Comparison of ENCODE assay signal across 37 cellular contexts in the genomic region with DNA sequence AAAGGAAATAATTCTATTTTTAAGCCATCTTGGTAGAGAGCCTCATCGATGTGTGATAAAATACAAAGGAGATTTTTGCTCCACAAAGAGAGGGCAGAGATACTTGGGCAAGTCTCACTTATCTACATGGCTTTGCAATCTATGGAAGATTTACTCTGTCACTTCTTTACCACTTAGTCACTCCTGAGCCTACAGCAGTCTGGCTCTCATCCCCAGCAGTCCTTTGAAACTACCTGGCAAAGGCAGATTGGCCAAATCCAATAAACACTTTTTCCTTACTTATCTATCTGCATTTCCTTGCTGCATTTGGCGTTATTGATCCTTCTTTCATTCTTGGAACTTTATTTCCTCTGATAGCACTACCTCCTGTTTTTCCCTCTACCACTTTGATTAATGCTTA.
"Had no signal": no experiment of that assay in that cellular context is flagged by ENCODE, and none has a peak within 500 bp of the region (broad histone marks: within the 10 kb centered on the region; RNA-seq: fewer than 3 reads in every experiment).

No MANE protein-coding gene starts in this region.

- H3K27me3 ChIP-seq: adrenal gland, ascending aorta, breast epithelium, cardiac muscle cell, dorsolateral prefrontal cortex had no signal

- DNase-seq: activated B cell treated with CpG ODN at 0.5 μM for 24 hours; activated CD4-positive, alpha-beta memory T cell treated with anti-CD3 and anti-CD28 coated beads for 36 hours; activated CD4-positive, alpha-beta T cell treated with anti-CD3 and anti-CD28 coated beads for 36 hours; activated CD4-positive, alpha-beta T cell treated with anti-CD3 and anti-CD28 coated beads, Interleukin-2, amount 10 ng/mL, durations not matched to agents 24 days and 14 days; activated CD8-positive, alpha-beta memory T cell treated with anti-CD3 and anti-CD28 coated beads, Interleukin-2, amount 10 ng/mL, durations not matched to agents 7 days and 5 days; activated CD8-positive, alpha-beta memory T cell treated with anti-CD3 and anti-CD28 coated beads, Interleukin-2, amount 50 U/mL, for 4 hours; activated CD8-positive, alpha-beta T cell treated with anti-CD3 and anti-CD28 coated beads, Interleukin-2, amount 10 ng/mL, durations not matched to agents 7 days and 5 days; activated effector memory CD4-positive, alpha-beta T cell treated with anti-CD3 and anti-CD28 coated beads, Interleukin-2, amount 50 U/mL, for 16 hours; activated naive CD4-positive, alpha-beta T cell treated with anti-CD3 and anti-CD28 coated beads for 36 hours; activated naive CD8-positive, alpha-beta T cell treated with anti-CD3 and anti-CD28 coated beads for 36 hours; activated naive CD8-positive, alpha-beta T cell treated with anti-CD3 and anti-CD28 coated beads, Interleukin-2, amount 50 U/mL, for 24 hours; activated T-cell treated with anti-CD3 and anti-CD28 coated beads, Interleukin-2, amount 50 U/mL, for 1 hour; activated T-cell treated with anti-CD3 and anti-CD28 coated beads, Interleukin-2, amount 50 U/mL, for 48 hours; adrenal gland; amygdala; central memory CD4-positive, alpha-beta T cell; cerebellar nuclear complex; effector memory CD4-positive, alpha-beta T cell; endodermal cell; foreskin fibroblast; head of caudate nucleus; T-helper 17 cell; T1000 had no signal

- H3K36me3 ChIP-seq: adrenal gland, ascending aorta, breast epithelium, cardiac muscle cell, WERI-Rb-1 had no signal

- H3K4me3 ChIP-seq: adrenal gland, ascending aorta, breast epithelium, cardiac muscle cell, coronary artery, dorsolateral prefrontal cortex had no signal

- H3K4me1 ChIP-seq: adrenal gland, ascending aorta, breast epithelium had no signal

- H3K4me3 Mint-ChIP-seq: activated B cell treated with CpG ODN at 0.5 μM for 24 hours; activated CD4-positive, alpha-beta memory T cell treated with anti-CD3 and anti-CD28 coated beads for 36 hours; activated CD4-positive, alpha-beta T cell treated with anti-CD3 and anti-CD28 coated beads for 36 hours; activated CD4-positive, alpha-beta T cell treated with anti-CD3 and anti-CD28 coated beads, Interleukin-2, amount 10 ng/mL, durations not matched to agents 24 days and 14 days; activated CD8-positive, alpha-beta memory T cell treated with anti-CD3 and anti-CD28 coated beads, Interleukin-2, amount 10 ng/mL, durations not matched to agents 7 days and 5 days; activated CD8-positive, alpha-beta T cell treated with anti-CD3 and anti-CD28 coated beads, Interleukin-2, amount 10 ng/mL, durations not matched to agents 7 days and 5 days; activated naive CD4-positive, alpha-beta T cell treated with anti-CD3 and anti-CD28 coated beads for 36 hours; activated naive CD4-positive, alpha-beta T cell treated with anti-CD3 and anti-CD28 coated beads, Interleukin-2, amount 50 U/mL, for 24 hours; activated naive CD8-positive, alpha-beta T cell treated with anti-CD3 and anti-CD28 coated beads for 36 hours; activated naive CD8-positive, alpha-beta T cell treated with anti-CD3 and anti-CD28 coated beads, Interleukin-2, amount 50 U/mL, for 24 hours; activated T-helper 1 cell treated with anti-CD3 and anti-CD28 coated beads, Interleukin-12 subunit alpha, Interleukin-12 subunit beta, Interleukin-2, Interleukin-4 antibody, amounts not matched to agents 30 ng/mL and 10 ng/mL and 1 ng/mL, durations not matched to agents 14 hours and 24 hours and 36 hours; brain; dendritic cell treated with granulocyte-macrophage colony-stimulating factor and Interleukin-4, amounts not matched to agents 40 ng/mL and 50 ng/mL, for 4 days; endodermal cell; T-helper 17 cell; T-helper 2 cell treated with Interferon-gamma antibody and Interleukin-4, amounts not matched to agents 5 μg/mL and 100 μg/mL, for 36 hours had no signal

- H3K27ac ChIP-seq: adrenal gland, ascending aorta, breast epithelium, cardiac muscle cell, coronary artery, dorsolateral prefrontal cortex, WERI-Rb-1 had no signal

- H3K4me1 Mint-ChIP-seq: activated B cell treated with CpG ODN at 0.5 μM for 24 hours; activated CD4-positive, alpha-beta T cell treated with anti-CD3 and anti-CD28 coated beads for 36 hours; activated CD4-positive, alpha-beta T cell treated with anti-CD3 and anti-CD28 coated beads, Interleukin-2, amount 10 ng/mL, durations not matched to agents 24 days and 14 days; activated CD8-positive, alpha-beta memory T cell treated with anti-CD3 and anti-CD28 coated beads, Interleukin-2, amount 10 ng/mL, durations not matched to agents 7 days and 5 days; activated naive CD4-positive, alpha-beta T cell treated with anti-CD3 and anti-CD28 coated beads, Interleukin-2, amount 50 U/mL, for 24 hours; activated naive CD8-positive, alpha-beta T cell treated with anti-CD3 and anti-CD28 coated beads for 36 hours; activated naive CD8-positive, alpha-beta T cell treated with anti-CD3 and anti-CD28 coated beads, Interleukin-2, amount 50 U/mL, for 24 hours; T-helper 17 cell had no signal

- H3K27me3 Mint-ChIP-seq: activated B cell treated with CpG ODN at 0.5 μM for 24 hours; activated CD4-positive, alpha-beta memory T cell treated with anti-CD3 and anti-CD28 coated beads for 36 hours; activated CD4-positive, alpha-beta T cell treated with anti-CD3 and anti-CD28 coated beads for 36 hours; activated CD4-positive, alpha-beta T cell treated with anti-CD3 and anti-CD28 coated beads, Interleukin-2, amount 10 ng/mL, durations not matched to agents 24 days and 14 days; activated CD8-positive, alpha-beta memory T cell treated with anti-CD3 and anti-CD28 coated beads, Interleukin-2, amount 10 ng/mL, durations not matched to agents 7 days and 5 days; activated naive CD4-positive, alpha-beta T cell treated with anti-CD3 and anti-CD28 coated beads, Interleukin-2, amount 50 U/mL, for 24 hours; activated naive CD8-positive, alpha-beta T cell treated with anti-CD3 and anti-CD28 coated beads for 36 hours; activated naive CD8-positive, alpha-beta T cell treated with anti-CD3 and anti-CD28 coated beads, Interleukin-2, amount 50 U/mL, for 24 hours; brain; dendritic cell treated with granulocyte-macrophage colony-stimulating factor and Interleukin-4, amounts not matched to agents 40 ng/mL and 50 ng/mL, for 4 days; T-helper 17 cell had no signal

- H3K27ac Mint-ChIP-seq: activated B cell treated with CpG ODN at 0.5 μM for 24 hours; activated CD4-positive, alpha-beta memory T cell treated with anti-CD3 and anti-CD28 coated beads for 36 hours; activated CD4-positive, alpha-beta T cell treated with anti-CD3 and anti-CD28 coated beads for 36 hours; activated CD4-positive, alpha-beta T cell treated with anti-CD3 and anti-CD28 coated beads, Interleukin-2, amount 10 ng/mL, durations not matched to agents 24 days and 14 days; activated CD8-positive, alpha-beta memory T cell treated with anti-CD3 and anti-CD28 coated beads, Interleukin-2, amount 10 ng/mL, durations not matched to agents 7 days and 5 days; activated CD8-positive, alpha-beta T cell treated with anti-CD3 and anti-CD28 coated beads, Interleukin-2, amount 10 ng/mL, durations not matched to agents 7 days and 5 days; activated naive CD4-positive, alpha-beta T cell treated with anti-CD3 and anti-CD28 coated beads for 36 hours; activated naive CD4-positive, alpha-beta T cell treated with anti-CD3 and anti-CD28 coated beads, Interleukin-2, amount 50 U/mL, for 24 hours; activated naive CD8-positive, alpha-beta T cell treated with anti-CD3 and anti-CD28 coated beads for 36 hours; activated naive CD8-positive, alpha-beta T cell treated with anti-CD3 and anti-CD28 coated beads, Interleukin-2, amount 50 U/mL, for 24 hours; activated T-helper 1 cell treated with anti-CD3 and anti-CD28 coated beads, Interleukin-12 subunit alpha, Interleukin-12 subunit beta, Interleukin-2, Interleukin-4 antibody, amounts not matched to agents 30 ng/mL and 10 ng/mL and 1 ng/mL, durations not matched to agents 14 hours and 24 hours and 36 hours; activated T-helper 2 cell treated with anti-CD3 and anti-CD28 coated beads, Interferon-gamma antibody, Interleukin-2, Interleukin-4, amounts not matched to agents 10 μg/mL and 5 μg/mL and 100 μg/mL, durations not matched to agents 14 hours and 24 hours and 36 hours; brain; dendritic cell treated with granulocyte-macrophage colony-stimulating factor and Interleukin-4, amounts not matched to agents 40 ng/mL and 50 ng/mL, for 4 days; endodermal cell; T-helper 17 cell; T-helper 2 cell treated with Interferon-gamma antibody and Interleukin-4, amounts not matched to agents 5 μg/mL and 100 μg/mL, for 36 hours had no signal

- ATAC-seq: activated CD4-positive, alpha-beta T cell treated with anti-CD3 and anti-CD28 coated beads for 36 hours; activated CD4-positive, CD25-positive, alpha-beta regulatory T cell treated with anti-CD3 and anti-CD28 coated beads, Interleukin-2, amount 50 U/mL, for 24 hours; activated CD8-positive, alpha-beta memory T cell treated with anti-CD3 and anti-CD28 coated beads, Interleukin-2, amount 10 ng/mL, durations not matched to agents 7 days and 5 days; activated CD8-positive, alpha-beta T cell treated with anti-CD3 and anti-CD28 coated beads, Interleukin-2, amount 10 ng/mL, durations not matched to agents 7 days and 5 days; activated naive CD8-positive, alpha-beta T cell treated with anti-CD3 and anti-CD28 coated beads, Interleukin-2, amount 50 U/mL, for 24 hours; esophagus mucosa; T-helper 17 cell had no signal

- H3K36me3 Mint-ChIP-seq: activated CD4-positive, alpha-beta memory T cell treated with anti-CD3 and anti-CD28 coated beads for 36 hours; activated CD8-positive, alpha-beta memory T cell treated with anti-CD3 and anti-CD28 coated beads, Interleukin-2, amount 10 ng/mL, durations not matched to agents 7 days and 5 days; activated naive CD4-positive, alpha-beta T cell treated with anti-CD3 and anti-CD28 coated beads, Interleukin-2, amount 50 U/mL, for 24 hours; activated naive CD8-positive, alpha-beta T cell treated with anti-CD3 and anti-CD28 coated beads for 36 hours had no signal
